ENCODE assay signal across 1 cellular context in the genomic region with DNA sequence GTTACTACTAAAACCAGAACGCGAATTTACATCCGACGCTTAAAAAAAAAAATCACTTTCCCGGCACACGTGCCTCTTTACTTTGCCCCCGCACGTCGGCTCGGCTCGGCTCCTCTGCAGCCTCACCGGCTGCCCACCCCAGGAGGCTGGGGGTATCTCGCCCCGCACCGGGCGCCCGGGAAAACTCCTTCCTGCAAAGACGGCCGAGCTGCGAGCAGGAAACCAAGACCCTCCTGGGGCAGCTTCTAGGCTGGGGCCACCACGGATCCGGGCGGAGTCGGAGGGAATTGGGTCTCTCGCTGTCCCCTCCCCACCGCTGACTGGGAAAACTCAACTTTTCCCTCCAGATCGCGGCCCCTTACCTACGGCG.
TF ChIP-seq lines count a peak whose summit lies in the region.

No MANE protein-coding gene starts in this region.

TF ChIP-seq in HEK293, 187 proteins besides CTCF, POLR2A, EP300 and RAD21 (continued from another document):
- TF ChIP-seq, protein P1, sequence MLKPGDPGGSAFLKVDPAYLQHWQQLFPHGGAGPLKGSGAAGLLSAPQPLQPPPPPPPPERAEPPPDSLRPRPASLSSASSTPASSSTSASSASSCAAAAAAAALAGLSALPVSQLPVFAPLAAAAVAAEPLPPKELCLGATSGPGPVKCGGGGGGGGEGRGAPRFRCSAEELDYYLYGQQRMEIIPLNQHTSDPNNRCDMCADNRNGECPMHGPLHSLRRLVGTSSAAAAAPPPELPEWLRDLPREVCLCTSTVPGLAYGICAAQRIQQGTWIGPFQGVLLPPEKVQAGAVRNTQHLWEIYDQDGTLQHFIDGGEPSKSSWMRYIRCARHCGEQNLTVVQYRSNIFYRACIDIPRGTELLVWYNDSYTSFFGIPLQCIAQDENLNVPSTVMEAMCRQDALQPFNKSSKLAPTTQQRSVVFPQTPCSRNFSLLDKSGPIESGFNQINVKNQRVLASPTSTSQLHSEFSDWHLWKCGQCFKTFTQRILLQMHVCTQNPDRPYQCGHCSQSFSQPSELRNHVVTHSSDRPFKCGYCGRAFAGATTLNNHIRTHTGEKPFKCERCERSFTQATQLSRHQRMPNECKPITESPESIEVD (tag by site-specific recombination; IDR thresholded peaks at IDR 0.05), result no peak
- TF ChIP-seq KLF10 (tag by site-specific recombination; IDR thresholded peaks at IDR 0.05), result no peak
- no peak for TF ChIP-seq SETDB1 (IDR thresholded peaks at IDR 0.05; ENCODE audit: insufficient read length, low read length)
- TF ChIP-seq ZNF19 (tag by site-specific recombination; IDR thresholded peaks at IDR 0.05; ENCODE audit: low read depth), result no peak
- no peak for TF ChIP-seq ZNF837 (tag by site-specific recombination; IDR thresholded peaks at IDR 0.05)
- no peak for TF ChIP-seq HOXD13 (CRISPR knock-in tag; IDR thresholded peaks at IDR 0.05; ENCODE audit: borderline replicate concordance)
- no peak for TF ChIP-seq ZNF664 (tag by site-specific recombination; IDR thresholded peaks at IDR 0.05)
- TF ChIP-seq, protein P2, sequence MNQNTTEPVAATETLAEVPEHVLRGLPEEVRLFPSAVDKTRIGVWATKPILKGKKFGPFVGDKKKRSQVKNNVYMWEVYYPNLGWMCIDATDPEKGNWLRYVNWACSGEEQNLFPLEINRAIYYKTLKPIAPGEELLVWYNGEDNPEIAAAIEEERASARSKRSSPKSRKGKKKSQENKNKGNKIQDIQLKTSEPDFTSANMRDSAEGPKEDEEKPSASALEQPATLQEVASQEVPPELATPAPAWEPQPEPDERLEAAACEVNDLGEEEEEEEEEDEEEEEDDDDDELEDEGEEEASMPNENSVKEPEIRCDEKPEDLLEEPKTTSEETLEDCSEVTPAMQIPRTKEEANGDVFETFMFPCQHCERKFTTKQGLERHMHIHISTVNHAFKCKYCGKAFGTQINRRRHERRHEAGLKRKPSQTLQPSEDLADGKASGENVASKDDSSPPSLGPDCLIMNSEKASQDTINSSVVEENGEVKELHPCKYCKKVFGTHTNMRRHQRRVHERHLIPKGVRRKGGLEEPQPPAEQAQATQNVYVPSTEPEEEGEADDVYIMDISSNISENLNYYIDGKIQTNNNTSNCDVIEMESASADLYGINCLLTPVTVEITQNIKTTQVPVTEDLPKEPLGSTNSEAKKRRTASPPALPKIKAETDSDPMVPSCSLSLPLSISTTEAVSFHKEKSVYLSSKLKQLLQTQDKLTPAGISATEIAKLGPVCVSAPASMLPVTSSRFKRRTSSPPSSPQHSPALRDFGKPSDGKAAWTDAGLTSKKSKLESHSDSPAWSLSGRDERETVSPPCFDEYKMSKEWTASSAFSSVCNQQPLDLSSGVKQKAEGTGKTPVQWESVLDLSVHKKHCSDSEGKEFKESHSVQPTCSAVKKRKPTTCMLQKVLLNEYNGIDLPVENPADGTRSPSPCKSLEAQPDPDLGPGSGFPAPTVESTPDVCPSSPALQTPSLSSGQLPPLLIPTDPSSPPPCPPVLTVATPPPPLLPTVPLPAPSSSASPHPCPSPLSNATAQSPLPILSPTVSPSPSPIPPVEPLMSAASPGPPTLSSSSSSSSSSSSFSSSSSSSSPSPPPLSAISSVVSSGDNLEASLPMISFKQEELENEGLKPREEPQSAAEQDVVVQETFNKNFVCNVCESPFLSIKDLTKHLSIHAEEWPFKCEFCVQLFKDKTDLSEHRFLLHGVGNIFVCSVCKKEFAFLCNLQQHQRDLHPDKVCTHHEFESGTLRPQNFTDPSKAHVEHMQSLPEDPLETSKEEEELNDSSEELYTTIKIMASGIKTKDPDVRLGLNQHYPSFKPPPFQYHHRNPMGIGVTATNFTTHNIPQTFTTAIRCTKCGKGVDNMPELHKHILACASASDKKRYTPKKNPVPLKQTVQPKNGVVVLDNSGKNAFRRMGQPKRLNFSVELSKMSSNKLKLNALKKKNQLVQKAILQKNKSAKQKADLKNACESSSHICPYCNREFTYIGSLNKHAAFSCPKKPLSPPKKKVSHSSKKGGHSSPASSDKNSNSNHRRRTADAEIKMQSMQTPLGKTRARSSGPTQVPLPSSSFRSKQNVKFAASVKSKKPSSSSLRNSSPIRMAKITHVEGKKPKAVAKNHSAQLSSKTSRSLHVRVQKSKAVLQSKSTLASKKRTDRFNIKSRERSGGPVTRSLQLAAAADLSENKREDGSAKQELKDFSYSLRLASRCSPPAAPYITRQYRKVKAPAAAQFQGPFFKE (tag by site-specific recombination; IDR thresholded peaks at IDR 0.05; ENCODE audit: borderline replicate concordance), result peak; percentile 24; the same call in 1 of the 2 replicates
- TF ChIP-seq ZBTB48 (tag by site-specific recombination; IDR thresholded peaks at IDR 0.05), result peak; percentile 49; the same call in 1 of the 2 replicates
- TF ChIP-seq, protein P3, sequence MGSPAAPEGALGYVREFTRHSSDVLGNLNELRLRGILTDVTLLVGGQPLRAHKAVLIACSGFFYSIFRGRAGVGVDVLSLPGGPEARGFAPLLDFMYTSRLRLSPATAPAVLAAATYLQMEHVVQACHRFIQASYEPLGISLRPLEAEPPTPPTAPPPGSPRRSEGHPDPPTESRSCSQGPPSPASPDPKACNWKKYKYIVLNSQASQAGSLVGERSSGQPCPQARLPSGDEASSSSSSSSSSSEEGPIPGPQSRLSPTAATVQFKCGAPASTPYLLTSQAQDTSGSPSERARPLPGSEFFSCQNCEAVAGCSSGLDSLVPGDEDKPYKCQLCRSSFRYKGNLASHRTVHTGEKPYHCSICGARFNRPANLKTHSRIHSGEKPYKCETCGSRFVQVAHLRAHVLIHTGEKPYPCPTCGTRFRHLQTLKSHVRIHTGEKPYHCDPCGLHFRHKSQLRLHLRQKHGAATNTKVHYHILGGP (tag by site-specific recombination; IDR thresholded peaks at IDR 0.05), result no peak
- TF ChIP-seq, protein P4, sequence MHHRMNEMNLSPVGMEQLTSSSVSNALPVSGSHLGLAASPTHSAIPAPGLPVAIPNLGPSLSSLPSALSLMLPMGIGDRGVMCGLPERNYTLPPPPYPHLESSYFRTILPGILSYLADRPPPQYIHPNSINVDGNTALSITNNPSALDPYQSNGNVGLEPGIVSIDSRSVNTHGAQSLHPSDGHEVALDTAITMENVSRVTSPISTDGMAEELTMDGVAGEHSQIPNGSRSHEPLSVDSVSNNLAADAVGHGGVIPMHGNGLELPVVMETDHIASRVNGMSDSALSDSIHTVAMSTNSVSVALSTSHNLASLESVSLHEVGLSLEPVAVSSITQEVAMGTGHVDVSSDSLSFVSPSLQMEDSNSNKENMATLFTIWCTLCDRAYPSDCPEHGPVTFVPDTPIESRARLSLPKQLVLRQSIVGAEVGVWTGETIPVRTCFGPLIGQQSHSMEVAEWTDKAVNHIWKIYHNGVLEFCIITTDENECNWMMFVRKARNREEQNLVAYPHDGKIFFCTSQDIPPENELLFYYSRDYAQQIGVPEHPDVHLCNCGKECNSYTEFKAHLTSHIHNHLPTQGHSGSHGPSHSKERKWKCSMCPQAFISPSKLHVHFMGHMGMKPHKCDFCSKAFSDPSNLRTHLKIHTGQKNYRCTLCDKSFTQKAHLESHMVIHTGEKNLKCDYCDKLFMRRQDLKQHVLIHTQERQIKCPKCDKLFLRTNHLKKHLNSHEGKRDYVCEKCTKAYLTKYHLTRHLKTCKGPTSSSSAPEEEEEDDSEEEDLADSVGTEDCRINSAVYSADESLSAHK (tag by site-specific recombination; IDR thresholded peaks at IDR 0.05), result peak; percentile 2; the same call in 1 of the 2 replicates
- 0 out of 2 replicates have a peak, but pooled peaks have one; percentile 23 for TF ChIP-seq ZNF501 (tag by site-specific recombination; IDR thresholded peaks at IDR 0.05)
- TF ChIP-seq ZNF423 (tag by site-specific recombination; IDR thresholded peaks at IDR 0.05), result no peak
- TF ChIP-seq, protein P5, sequence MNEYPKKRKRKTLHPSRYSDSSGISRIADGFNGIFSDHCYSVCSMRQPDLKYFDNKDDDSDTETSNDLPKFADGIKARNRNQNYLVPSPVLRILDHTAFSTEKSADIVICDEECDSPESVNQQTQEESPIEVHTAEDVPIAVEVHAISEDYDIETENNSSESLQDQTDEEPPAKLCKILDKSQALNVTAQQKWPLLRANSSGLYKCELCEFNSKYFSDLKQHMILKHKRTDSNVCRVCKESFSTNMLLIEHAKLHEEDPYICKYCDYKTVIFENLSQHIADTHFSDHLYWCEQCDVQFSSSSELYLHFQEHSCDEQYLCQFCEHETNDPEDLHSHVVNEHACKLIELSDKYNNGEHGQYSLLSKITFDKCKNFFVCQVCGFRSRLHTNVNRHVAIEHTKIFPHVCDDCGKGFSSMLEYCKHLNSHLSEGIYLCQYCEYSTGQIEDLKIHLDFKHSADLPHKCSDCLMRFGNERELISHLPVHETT (tag by site-specific recombination; IDR thresholded peaks at IDR 0.05), result no peak
- TF ChIP-seq ZNF629 (tag by site-specific recombination; IDR thresholded peaks at IDR 0.05), result no peak
- TF ChIP-seq ZNF626 (tag by site-specific recombination; IDR thresholded peaks at IDR 0.05), result no peak
- TF ChIP-seq GLIS2 (tag by site-specific recombination; IDR thresholded peaks at IDR 0.05), result 0 out of 2 replicates have a peak, but pooled peaks have one; percentile 7
- TF ChIP-seq ZNF600 (tag by site-specific recombination; IDR thresholded peaks at IDR 0.05), result no peak
- no peak for TF ChIP-seq ZNF394 (tag by site-specific recombination; IDR thresholded peaks at IDR 0.05; ENCODE audit: borderline replicate concordance)
- TF ChIP-seq ZNF274 (IDR thresholded peaks at IDR 0.05; ENCODE audit: low read length), result no peak
- no peak for TF ChIP-seq ZNF274 (tag by site-specific recombination; IDR thresholded peaks at IDR 0.05; ENCODE audit: borderline replicate concordance)
- no peak for TF ChIP-seq ZNF561 (tag by site-specific recombination; IDR thresholded peaks at IDR 0.05; ENCODE audit: borderline replicate concordance)
- no peak for TF ChIP-seq ZNF76 (tag by site-specific recombination; IDR thresholded peaks at IDR 0.05; ENCODE audit: borderline replicate concordance, low read depth)
- TF ChIP-seq ZNF223 (tag by site-specific recombination; IDR thresholded peaks at IDR 0.05), result no peak
- TF ChIP-seq, protein P6, sequence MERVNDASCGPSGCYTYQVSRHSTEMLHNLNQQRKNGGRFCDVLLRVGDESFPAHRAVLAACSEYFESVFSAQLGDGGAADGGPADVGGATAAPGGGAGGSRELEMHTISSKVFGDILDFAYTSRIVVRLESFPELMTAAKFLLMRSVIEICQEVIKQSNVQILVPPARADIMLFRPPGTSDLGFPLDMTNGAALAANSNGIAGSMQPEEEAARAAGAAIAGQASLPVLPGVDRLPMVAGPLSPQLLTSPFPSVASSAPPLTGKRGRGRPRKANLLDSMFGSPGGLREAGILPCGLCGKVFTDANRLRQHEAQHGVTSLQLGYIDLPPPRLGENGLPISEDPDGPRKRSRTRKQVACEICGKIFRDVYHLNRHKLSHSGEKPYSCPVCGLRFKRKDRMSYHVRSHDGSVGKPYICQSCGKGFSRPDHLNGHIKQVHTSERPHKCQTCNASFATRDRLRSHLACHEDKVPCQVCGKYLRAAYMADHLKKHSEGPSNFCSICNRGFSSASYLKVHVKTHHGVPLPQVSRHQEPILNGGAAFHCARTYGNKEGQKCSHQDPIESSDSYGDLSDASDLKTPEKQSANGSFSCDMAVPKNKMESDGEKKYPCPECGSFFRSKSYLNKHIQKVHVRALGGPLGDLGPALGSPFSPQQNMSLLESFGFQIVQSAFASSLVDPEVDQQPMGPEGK (tag by site-specific recombination; IDR thresholded peaks at IDR 0.05), result peak; percentile 24
- no peak for TF ChIP-seq ZNF133 (tag by site-specific recombination; IDR thresholded peaks at IDR 0.05)
- TF ChIP-seq ZNF544 (tag by site-specific recombination; IDR thresholded peaks at IDR 0.05), result no peak
- TF ChIP-seq, protein P7, sequence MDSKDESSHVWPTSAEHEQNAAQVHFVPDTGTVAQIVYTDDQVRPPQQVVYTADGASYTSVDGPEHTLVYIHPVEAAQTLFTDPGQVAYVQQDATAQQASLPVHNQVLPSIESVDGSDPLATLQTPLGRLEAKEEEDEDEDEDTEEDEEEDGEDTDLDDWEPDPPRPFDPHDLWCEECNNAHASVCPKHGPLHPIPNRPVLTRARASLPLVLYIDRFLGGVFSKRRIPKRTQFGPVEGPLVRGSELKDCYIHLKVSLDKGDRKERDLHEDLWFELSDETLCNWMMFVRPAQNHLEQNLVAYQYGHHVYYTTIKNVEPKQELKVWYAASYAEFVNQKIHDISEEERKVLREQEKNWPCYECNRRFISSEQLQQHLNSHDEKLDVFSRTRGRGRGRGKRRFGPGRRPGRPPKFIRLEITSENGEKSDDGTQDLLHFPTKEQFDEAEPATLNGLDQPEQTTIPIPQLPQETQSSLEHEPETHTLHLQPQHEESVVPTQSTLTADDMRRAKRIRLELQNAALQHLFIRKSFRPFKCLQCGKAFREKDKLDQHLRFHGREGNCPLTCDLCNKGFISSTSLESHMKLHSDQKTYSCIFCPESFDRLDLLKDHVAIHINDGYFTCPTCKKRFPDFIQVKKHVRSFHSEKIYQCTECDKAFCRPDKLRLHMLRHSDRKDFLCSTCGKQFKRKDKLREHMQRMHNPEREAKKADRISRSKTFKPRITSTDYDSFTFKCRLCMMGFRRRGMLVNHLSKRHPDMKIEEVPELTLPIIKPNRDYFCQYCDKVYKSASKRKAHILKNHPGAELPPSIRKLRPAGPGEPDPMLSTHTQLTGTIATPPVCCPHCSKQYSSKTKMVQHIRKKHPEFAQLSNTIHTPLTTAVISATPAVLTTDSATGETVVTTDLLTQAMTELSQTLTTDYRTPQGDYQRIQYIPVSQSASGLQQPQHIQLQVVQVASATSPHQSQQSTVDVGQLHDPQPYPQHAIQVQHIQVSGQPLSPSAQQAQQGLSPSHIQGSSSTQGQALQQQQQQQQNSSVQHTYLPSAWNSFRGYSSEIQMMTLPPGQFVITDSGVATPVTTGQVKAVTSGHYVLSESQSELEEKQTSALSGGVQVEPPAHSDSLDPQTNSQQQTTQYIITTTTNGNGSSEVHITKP (tag by site-specific recombination; IDR thresholded peaks at IDR 0.05), result peak; percentile 92
